Comparison of ENCODE assay signal across 20 cellular contexts in the genomic region with DNA sequence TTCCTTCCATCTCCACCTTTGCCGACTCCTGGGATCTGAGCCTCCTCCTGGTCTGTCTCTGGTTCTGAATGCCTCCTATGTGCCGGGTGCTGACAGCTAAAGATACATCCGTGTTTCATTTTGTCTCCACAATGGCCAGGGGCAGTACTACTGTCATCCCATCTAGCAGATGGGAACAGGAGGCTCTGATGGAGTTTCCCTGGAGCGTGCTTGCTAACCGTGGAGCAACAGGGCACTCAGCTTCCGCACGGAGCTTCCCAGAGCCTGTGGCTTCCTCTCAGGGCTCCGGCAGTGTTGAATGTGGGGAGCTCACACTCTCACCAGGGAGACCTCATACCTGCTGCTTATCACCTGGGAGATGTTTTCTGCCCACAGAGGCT. TPM values are rescaled to one million over a fixed set of nuclear protein-coding genes. Genes with fewer than 3 reads are reported as not detected.
DNase-seq lines count a peak whose midpoint lies in the region; ATAC-seq and TF ChIP-seq lines count a peak whose summit lies in the region.
"Had no signal": no experiment of that assay in that cellular context is flagged by ENCODE, and none has a peak within 500 bp of the region (broad histone marks: within the 10 kb centered on the region; RNA-seq: fewer than 3 reads in every experiment).

No MANE protein-coding gene starts in this region.

- no peak overlapping the region for H2AFZ ChIP-seq in neural cell (ENCODE audit: low read depth, low read length)

- TF ChIP-seq RAD21 in neural cell (conservative IDR thresholded peaks at IDR 0.05): no peak

- no peak overlapping the region for H3K4me2 ChIP-seq in neural cell (ENCODE audit: low read length)

- H3K9ac ChIP-seq in neural cell (ENCODE audit: low read length): peak overlapping the region; percentile 20

- H4K20me1 ChIP-seq in neural cell (ENCODE audit: insufficient read depth): no peaks in the 10 kb centered on the region

- H3K27me3 ChIP-seq in neural cell (ENCODE audit: insufficient read depth, low read depth, low read length): no peaks in the 10 kb centered on the region

- POLR2A ChIA-PET in activated CD8-positive, alpha-beta T cell treated with anti-CD3 and anti-CD28 coated beads, Interleukin-2, amount 10 ng/mL, durations not matched to agents 7 days and 5 days (lab: Charles Lee): no interaction called here

- H3K4me3 Mint-ChIP-seq in activated T-cell treated with anti-CD3 and anti-CD28 coated beads, Interleukin-2, amount 50 U/mL, for 24 hours: no peak overlapping the region
- H3K4me3 Mint-ChIP-seq in activated CD8-positive, alpha-beta memory T cell treated with anti-CD3 and anti-CD28 coated beads, Interleukin-2, amount 10 ng/mL, durations not matched to agents 7 days and 5 days: no peak overlapping the region
- no peak overlapping the region for H3K4me3 Mint-ChIP-seq in activated CD8-positive, alpha-beta T cell treated with anti-CD3 and anti-CD28 coated beads, Interleukin-2, amount 10 ng/mL, durations not matched to agents 7 days and 5 days

- CTCF ChIA-PET in activated CD8-positive, alpha-beta memory T cell treated with anti-CD3 and anti-CD28 coated beads, Interleukin-2, amount 10 ng/mL, durations not matched to agents 7 days and 5 days (lab: Charles Lee): interaction anchor here (0.8 to 5.4 kb wide), 8 partner anchors 9 to 623 kb away, joined by 3 to 110 read pairs (median 6); a partner anchor contains a TSS
- CTCF ChIA-PET in activated CD8-positive, alpha-beta T cell treated with anti-CD3 and anti-CD28 coated beads, Interleukin-2, amount 10 ng/mL, durations not matched to agents 7 days and 5 days (lab: Charles Lee): interaction anchor here (0.7 to 4.3 kb wide), 8 partner anchors 15 to 581 kb away, joined by 3 to 48 read pairs (median 6); a partner anchor contains a TSS

- no peak overlapping the region for H3K4me3 ChIP-seq in neural cell (ENCODE audit: low read length)
- H3K4me3 ChIP-seq: heart right ventricle had no signal

- peaks cover 13% of the 10 kb centered on the region for H3K27me3 Mint-ChIP-seq in activated T-cell treated with anti-CD3 and anti-CD28 coated beads, Interleukin-2, amount 50 U/mL, for 24 hours
- peaks cover 23% of the 10 kb centered on the region for H3K27me3 Mint-ChIP-seq in activated CD8-positive, alpha-beta memory T cell treated with anti-CD3 and anti-CD28 coated beads, Interleukin-2, amount 10 ng/mL, durations not matched to agents 7 days and 5 days
- peaks cover 14% of the 10 kb centered on the region for H3K27me3 Mint-ChIP-seq in activated CD8-positive, alpha-beta T cell treated with anti-CD3 and anti-CD28 coated beads, Interleukin-2, amount 10 ng/mL, durations not matched to agents 7 days and 5 days (ENCODE audit: low read depth)

- no peaks in the 10 kb centered on the region for H3K9me3 ChIP-seq in neural cell (ENCODE audit: low read length)
- H3K9me3 ChIP-seq: heart right ventricle had no signal

- H3K4me1 Mint-ChIP-seq in activated T-cell treated with anti-CD3 and anti-CD28 coated beads, Interleukin-2, amount 50 U/mL, for 24 hours (ENCODE audit: low read depth): peaks cover 9% of the 10 kb centered on the region
- H3K4me1 Mint-ChIP-seq in activated CD8-positive, alpha-beta memory T cell treated with anti-CD3 and anti-CD28 coated beads, Interleukin-2, amount 10 ng/mL, durations not matched to agents 7 days and 5 days: peaks cover 10% of the 10 kb centered on the region
- peaks cover 10% of the 10 kb centered on the region for H3K4me1 Mint-ChIP-seq in activated CD8-positive, alpha-beta T cell treated with anti-CD3 and anti-CD28 coated beads, Interleukin-2, amount 10 ng/mL, durations not matched to agents 7 days and 5 days (ENCODE audit: low read depth)

- H3K27ac ChIP-seq in neural cell (ENCODE audit: low read length): no peak overlapping the region
- H3K27ac ChIP-seq: heart right ventricle had no signal

- no peaks in the 10 kb centered on the region for H3K36me3 Mint-ChIP-seq in activated T-cell treated with anti-CD3 and anti-CD28 coated beads, Interleukin-2, amount 50 U/mL, for 24 hours (ENCODE audit: low read depth)
- H3K36me3 Mint-ChIP-seq in activated CD8-positive, alpha-beta memory T cell treated with anti-CD3 and anti-CD28 coated beads, Interleukin-2, amount 10 ng/mL, durations not matched to agents 7 days and 5 days: no peaks in the 10 kb centered on the region
- no peaks in the 10 kb centered on the region for H3K36me3 Mint-ChIP-seq in activated CD8-positive, alpha-beta T cell treated with anti-CD3 and anti-CD28 coated beads, Interleukin-2, amount 10 ng/mL, durations not matched to agents 7 days and 5 days (ENCODE audit: low read depth)
- H3K36me3 Mint-ChIP-seq: CD4-positive, CD25-positive, alpha-beta regulatory T cell; naive thymus-derived CD4-positive, alpha-beta T cell had no signal

- no peaks in the 10 kb centered on the region for H3K9me2 ChIP-seq in neural cell (ENCODE audit: insufficient read depth, low read length)

- ATAC-seq in activated CD8-positive, alpha-beta memory T cell treated with anti-CD3 and anti-CD28 coated beads, Interleukin-2, amount 10 ng/mL, durations not matched to agents 7 days and 5 days: no peak
- ATAC-seq in activated CD8-positive, alpha-beta T cell treated with anti-CD3 and anti-CD28 coated beads, Interleukin-2, amount 10 ng/mL, durations not matched to agents 7 days and 5 days: no peak

- TF ChIP-seq CTCF in neural cell (IDR thresholded peaks at IDR 0.05; ENCODE audit: poor library complexity, severe bottlenecking): no peak

- peak; percentile 33 for DNase-seq in activated T-cell treated with anti-CD3 and anti-CD28 coated beads, Interleukin-2, amount 50 U/mL, for 24 hours
- no peak for DNase-seq in activated T-cell treated with anti-CD3 and anti-CD28 coated beads, Interleukin-2, amount 50 U/mL, for 1 hour
- DNase-seq in activated CD8-positive, alpha-beta memory T cell treated with anti-CD3 and anti-CD28 coated beads, Interleukin-2, amount 10 ng/mL, durations not matched to agents 7 days and 5 days: peak; percentile 12
- no peak for DNase-seq in activated CD8-positive, alpha-beta T cell treated with anti-CD3 and anti-CD28 coated beads, Interleukin-2, amount 10 ng/mL, durations not matched to agents 7 days and 5 days
- no peak for DNase-seq in NCI-H510A (lab: John Stamatoyannopoulos, UW)
- DNase-seq: ACHN; activated naive CD4-positive, alpha-beta T cell; CD4-positive, CD25-positive, alpha-beta regulatory T cell; DND-41; heart right ventricle; mammary epithelial cell; NCI-H1092; NCI-H2081; NCI-H524; SIG-M5 had no signal

- no peaks in the 10 kb centered on the region for H3K36me3 ChIP-seq in neural cell (ENCODE audit: insufficient read depth, low read length)
- H3K36me3 ChIP-seq: heart right ventricle had no signal

- no peak overlapping the region for H3K27ac Mint-ChIP-seq in activated T-cell treated with anti-CD3 and anti-CD28 coated beads, Interleukin-2, amount 50 U/mL, for 24 hours
- no peak overlapping the region for H3K27ac Mint-ChIP-seq in activated CD8-positive, alpha-beta memory T cell treated with anti-CD3 and anti-CD28 coated beads, Interleukin-2, amount 10 ng/mL, durations not matched to agents 7 days and 5 days
- H3K27ac Mint-ChIP-seq in activated CD8-positive, alpha-beta T cell treated with anti-CD3 and anti-CD28 coated beads, Interleukin-2, amount 10 ng/mL, durations not matched to agents 7 days and 5 days: no peak overlapping the region

- TF ChIP-seq EP300 in neural cell (conservative IDR thresholded peaks at IDR 0.05; ENCODE audit: poor library complexity, severe bottlenecking): no peak

- no peaks in the 10 kb centered on the region for H3K9me3 Mint-ChIP-seq in activated T-cell treated with anti-CD3 and anti-CD28 coated beads, Interleukin-2, amount 50 U/mL, for 24 hours
- no peaks in the 10 kb centered on the region for H3K9me3 Mint-ChIP-seq in activated CD8-positive, alpha-beta memory T cell treated with anti-CD3 and anti-CD28 coated beads, Interleukin-2, amount 10 ng/mL, durations not matched to agents 7 days and 5 days (ENCODE audit: low read depth)
- H3K9me3 Mint-ChIP-seq in activated CD8-positive, alpha-beta T cell treated with anti-CD3 and anti-CD28 coated beads, Interleukin-2, amount 10 ng/mL, durations not matched to agents 7 days and 5 days (ENCODE audit: insufficient read depth): no peaks in the 10 kb centered on the region

- H3K79me2 ChIP-seq in neural cell (replicated peaks; ENCODE audit: insufficient read depth, low read length): no peaks in the 10 kb centered on the region

- no peaks in the 10 kb centered on the region for H3F3A ChIP-seq in neural cell (ENCODE audit: insufficient read depth, low read length, poor library complexity, severe bottlenecking)

TF ChIP-seq in neural cell, 6 proteins besides CTCF, POLR2A, EP300 and RAD21 (continues in another document):
- TF ChIP-seq TAF1 (IDR thresholded peaks at IDR 0.05; ENCODE audit: low read depth): no peak

RNA-seq across cellular contexts. Expression of a gene that starts 11.9 kb away (rescaled TPM):
- total RNA-seq in activated CD8-positive, alpha-beta memory T cell treated with anti-CD3 and anti-CD28 coated beads, Interleukin-2, amount 10 ng/mL, durations not matched to agents 7 days and 5 days: not detected
- polyA plus RNA-seq in neural cell: not detected in 2 replicates
- not detected in 2 replicates for polyA minus RNA-seq in neural cell
- not detected for total RNA-seq in activated CD8-positive, alpha-beta T cell treated with anti-CD3 and anti-CD28 coated beads, Interleukin-2, amount 10 ng/mL, durations not matched to agents 7 days and 5 days
- total RNA-seq: CD4-positive, CD25-positive, alpha-beta regulatory T cell; heart right ventricle; mammary epithelial cell; naive thymus-derived CD4-positive, alpha-beta T cell; posterior vena cava; T-helper 2 cell treated with Interferon-gamma antibody and Interleukin-4, amounts not matched to agents 100 ng/mL and 5 ng/mL, for 36 hours; urinary bladder had no signal
- polyA plus RNA-seq: CD4-positive, CD25-positive, alpha-beta regulatory T cell; heart right ventricle; mammary epithelial cell; naive thymus-derived CD4-positive, alpha-beta T cell; urinary bladder had no signal

RNA-seq across cellular contexts. Expression of a gene that starts 35.1 kb away (rescaled TPM):
- not detected for total RNA-seq in activated CD8-positive, alpha-beta memory T cell treated with anti-CD3 and anti-CD28 coated beads, Interleukin-2, amount 10 ng/mL, durations not matched to agents 7 days and 5 days
- 9.3 and 16.3 TPM in 2 replicates for polyA plus RNA-seq in neural cell
- 1.4 and 1.9 TPM in 2 replicates for polyA minus RNA-seq in neural cell
- under 1 TPM; 0.34 to 0.61 TPM for total RNA-seq in activated CD8-positive, alpha-beta T cell treated with anti-CD3 and anti-CD28 coated beads, Interleukin-2, amount 10 ng/mL, durations not matched to agents 7 days and 5 days
- total RNA-seq: CD4-positive, CD25-positive, alpha-beta regulatory T cell; heart right ventricle; posterior vena cava; urinary bladder had no signal

RNA-seq across cellular contexts. Expression of a gene that starts 39.4 kb away (rescaled TPM):
- under 1 TPM; 0.75 to 0.99 TPM for total RNA-seq in activated CD8-positive, alpha-beta memory T cell treated with anti-CD3 and anti-CD28 coated beads, Interleukin-2, amount 10 ng/mL, durations not matched to agents 7 days and 5 days
- 18.3 and 18.4 TPM in 2 replicates for polyA plus RNA-seq in neural cell
- polyA minus RNA-seq in neural cell: 22.6 and 26.1 TPM in 2 replicates
- 1 to 10 TPM; 1.5 to 2.0 TPM for total RNA-seq in activated CD8-positive, alpha-beta T cell treated with anti-CD3 and anti-CD28 coated beads, Interleukin-2, amount 10 ng/mL, durations not matched to agents 7 days and 5 days

RNA-seq across cellular contexts. Expression of a gene that starts 40.0 kb away (rescaled TPM):
- 100 to 1,000 TPM in 1 of 2 experiments, 10 to 100 TPM in 1; 84.5 to 119 TPM for total RNA-seq in activated CD8-positive, alpha-beta memory T cell treated with anti-CD3 and anti-CD28 coated beads, Interleukin-2, amount 10 ng/mL, durations not matched to agents 7 days and 5 days
- polyA plus RNA-seq in neural cell: 2.6 and 3.4 TPM in 2 replicates
- polyA minus RNA-seq in neural cell: 1.5 and 2.5 TPM in 2 replicates
- total RNA-seq in activated CD8-positive, alpha-beta T cell treated with anti-CD3 and anti-CD28 coated beads, Interleukin-2, amount 10 ng/mL, durations not matched to agents 7 days and 5 days: 100 to 1,000 TPM; 130 to 135 TPM

RNA-seq across cellular contexts. Expression of a gene that starts 45.0 kb away (rescaled TPM):
- total RNA-seq in activated CD8-positive, alpha-beta memory T cell treated with anti-CD3 and anti-CD28 coated beads, Interleukin-2, amount 10 ng/mL, durations not matched to agents 7 days and 5 days: not detected
- polyA plus RNA-seq in neural cell: 35.8 and 42.4 TPM in 2 replicates
- 79.8 and 80.8 TPM in 2 replicates for polyA minus RNA-seq in neural cell
- not detected for total RNA-seq in activated CD8-positive, alpha-beta T cell treated with anti-CD3 and anti-CD28 coated beads, Interleukin-2, amount 10 ng/mL, durations not matched to agents 7 days and 5 days
- total RNA-seq: CD4-positive, CD25-positive, alpha-beta regulatory T cell; mammary epithelial cell; naive thymus-derived CD4-positive, alpha-beta T cell; posterior vena cava; T-helper 2 cell treated with Interferon-gamma antibody and Interleukin-4, amounts not matched to agents 100 ng/mL and 5 ng/mL, for 36 hours had no signal
- polyA plus RNA-seq: naive thymus-derived CD4-positive, alpha-beta T cell had no signal

Comparison
In these comparisons a context has a peak if more than half of its experiments do, and no peak if none do; other contexts are left out.
1. DNase-seq: peak in activated T-cell treated with anti-CD3 and anti-CD28 coated beads, Interleukin-2, amount 50 U/mL, for 24 hours (single experiment) and activated CD8-positive, alpha-beta memory T cell treated with anti-CD3 and anti-CD28 coated beads, Interleukin-2, amount 10 ng/mL, durations not matched to agents 7 days and 5 days (single experiment); none in activated T-cell treated with anti-CD3 and anti-CD28 coated beads, Interleukin-2, amount 50 U/mL, for 1 hour (single experiment), activated CD8-positive, alpha-beta T cell treated with anti-CD3 and anti-CD28 coated beads, Interleukin-2, amount 10 ng/mL, durations not matched to agents 7 days and 5 days (single experiment) and NCI-H510A (single experiment).